11 cellular contexts compared by ENCODE assay signal in genomic region chr10:79144341-79145173, GRCh38.
DNase-seq lines count a peak whose midpoint lies in the region; ATAC-seq, FAIRE-seq and TF ChIP-seq lines count a peak whose summit lies in the region.
"Had no signal": no experiment of that assay in that cellular context is flagged by ENCODE, and none has a peak within 500 bp of the region (broad histone marks: within the 10 kb centered on the region; RNA-seq: fewer than 3 reads in every experiment).

No MANE protein-coding gene starts in this region.

- H3K4me3 Mint-ChIP-seq in Caco-2 (ENCODE audit: unreplicated experiment) (no peak overlapping the region), Calu3 (ENCODE audit: low read depth, unreplicated experiment) (no peak overlapping the region)

- dilution Hi-C loops in endothelial cell of umbilical vein (cut with MboI; ENCODE audit: extremely low pct_ligation_motif_present, low sequenced_read_pairs): no loop called here

- H3K9me3 Mint-ChIP-seq in Caco-2 (ENCODE audit: unreplicated experiment) (no peaks in the 10 kb centered on the region), Calu3 (ENCODE audit: low read depth, unreplicated experiment) (no peaks in the 10 kb centered on the region)

- H3K9me1 ChIP-seq in endothelial cell of umbilical vein (replicated peaks; ENCODE audit: control insufficient read depth, extremely low read depth, insufficient read depth, low read length): no peaks in the 10 kb centered on the region

- H3K27me3 ChIP-seq in Caco-2 (replicated peaks; ENCODE audit: control insufficient read depth, insufficient read depth, low read length): no peaks in the 10 kb centered on the region
- no peaks in the 10 kb centered on the region for H3K27me3 ChIP-seq in endothelial cell of umbilical vein (ENCODE audit: control insufficient read depth in 2 of 2, insufficient read depth in 2 of 2, low read length in 2 of 2)
- H3K27me3 ChIP-seq in ovary: no peaks in the 10 kb centered on the region

- WGBS in ovary, 3 donors: 51 to 61% (median 56%) methylated on average over 12 of the region's 12 CpGs

- DNase-seq in Caco-2: no peak
- DNase-seq in M059J (ENCODE audit: low read depth): peak; percentile 70
- peak; percentile 47 for DNase-seq in endothelial cell of umbilical vein (ENCODE audit: low read depth, low spot score)
- DNase-seq in ovary: peak in 1 of 5 donors; percentile 25
- no peak for DNase-seq in HEK293T (ENCODE audit: extremely low spot score)
- DNase-seq in SHP77 treated with DMSO at 0.1 percent for 48 hours (lab: John Stamatoyannopoulos, UW): no peak
- DNase-seq in Calu3: no peak
- DNase-seq: activated T-cell treated with anti-CD3 and anti-CD28 coated beads, Interleukin-2, amount 50 U/mL, for 48 hours; NCI-H1436; SIG-M5 had no signal

- no peak overlapping the region for H2AFZ ChIP-seq in endothelial cell of umbilical vein (ENCODE audit: low read depth, low read length)

- TF ChIP-seq POLR2A in endothelial cell of umbilical vein (IDR thresholded peaks at IDR 0.05; ENCODE audit: low read depth, low read length): peak; percentile 33
- TF ChIP-seq POLR2A in ovary (IDR thresholded peaks at IDR 0.05): no peak

- H3K4me3 ChIP-seq in Caco-2 (ENCODE audit: low read depth, low read length): no peak overlapping the region
- no peak overlapping the region for H3K4me3 ChIP-seq in endothelial cell of umbilical vein (replicated peaks in 1 of 3; ENCODE audit: insufficient read depth in 1 of 3, low read depth in 1 of 3, low read length in 3 of 3)
- H3K4me3 ChIP-seq in ovary: no peak overlapping the region

- no peaks in the 10 kb centered on the region for H3K27me3 Mint-ChIP-seq in Caco-2 (ENCODE audit: insufficient read depth, unreplicated experiment)
- H3K27me3 Mint-ChIP-seq in Calu3 (ENCODE audit: unreplicated experiment): no peaks in the 10 kb centered on the region

- peak overlapping the region; percentile 36 for H3K27ac Mint-ChIP-seq in Caco-2 (ENCODE audit: unreplicated experiment)
- no peak overlapping the region for H3K27ac Mint-ChIP-seq in Calu3 (ENCODE audit: unreplicated experiment)

- H3K9ac ChIP-seq in endothelial cell of umbilical vein (replicated peaks; ENCODE audit: extremely low read depth, insufficient read depth, low read length): no peak overlapping the region

- H3K4me1 ChIP-seq in Caco-2 (peaks cover 28% of the 10 kb centered on the region), endothelial cell of umbilical vein (ENCODE audit: control insufficient read depth, extremely low read depth, insufficient read depth, low read length) (peaks cover 57% of the 10 kb centered on the region), ovary (ENCODE audit: insufficient read depth) (peaks cover 48% of the 10 kb centered on the region)

- peak overlapping the region; percentile 44 for H3K27ac ChIP-seq in endothelial cell of umbilical vein (ENCODE audit: insufficient read depth, low read depth, low read length)
- H3K27ac ChIP-seq in ovary: peak overlapping the region; percentile 16 to 74

- intact Hi-C loops in Caco-2 (cut with micrococcal nuclease; ENCODE audit: unreplicated experiment) (no loop called here), endothelial cell of umbilical vein (cut with micrococcal nuclease) (loop anchor here (1.0 kb wide), 1 partner anchor 8 kb away; no protein-coding TSS in a partner anchor), ovary (cut with DNase I) (loop anchor here in 2 of 4 donors (5.0 kb wide), 1 partner anchor 72 kb away; no protein-coding TSS in a partner anchor), Calu3 (cut with micrococcal nuclease; ENCODE audit: unreplicated experiment) (no loop called here)

- peaks cover 23% of the 10 kb centered on the region for H3K4me1 Mint-ChIP-seq in Caco-2 (ENCODE audit: low read depth, unreplicated experiment)
- H3K4me1 Mint-ChIP-seq in Calu3 (ENCODE audit: low read depth, unreplicated experiment): peaks cover 26% of the 10 kb centered on the region

- H3K79me2 ChIP-seq in endothelial cell of umbilical vein (ENCODE audit: control insufficient read depth, insufficient read depth, low read length): no peaks in the 10 kb centered on the region

- H3K4me2 ChIP-seq in endothelial cell of umbilical vein (ENCODE audit: insufficient read depth, low read length): peak overlapping the region; percentile 44

- ATAC-seq in GM18868 (IDR thresholded peaks at IDR 0.05; ENCODE audit: unreplicated experiment): no peak

- H3K9me3 ChIP-seq in Caco-2 (no peaks in the 10 kb centered on the region), endothelial cell of umbilical vein (replicated peaks; ENCODE audit: control insufficient read depth, insufficient read depth, low read length) (no peaks in the 10 kb centered on the region), ovary (no peaks in the 10 kb centered on the region)

- H3K36me3 Mint-ChIP-seq in Caco-2 (ENCODE audit: insufficient read depth, unreplicated experiment) (peaks cover 48% of the 10 kb centered on the region), Calu3 (ENCODE audit: insufficient read depth, unreplicated experiment) (peaks cover 11% of the 10 kb centered on the region)

- CTCF ChIA-PET in Caco-2 (lab: Charles Lee): no interaction called here
- CTCF ChIA-PET in endothelial cell of umbilical vein (lab: Charles Lee): interaction anchor here (1.8 kb wide), 1 partner anchor 17 kb away, joined by 5 read pairs; no protein-coding TSS in a partner anchor
- CTCF ChIA-PET in HEK293T (lab: Yijun Ruan, JAX): no interaction called here
- CTCF ChIA-PET in Calu3 (lab: Charles Lee): no interaction called here

- no TSS peak for BruUV-seq in Caco-2 (replicated peaks; lab: Mats Ljungman, UMichigan)
- no TSS peak for BruUV-seq in endothelial cell of umbilical vein (replicated peaks; lab: Mats Ljungman, UMichigan)
- no TSS peak for BruUV-seq in Calu3 (replicated peaks; lab: Mats Ljungman, UMichigan)

- no peak for TF ChIP-seq EP300 in ovary (IDR thresholded peaks at IDR 0.05)

- H3K36me3 ChIP-seq in Caco-2 (ENCODE audit: control insufficient read depth, insufficient read depth, low read length) (peaks cover 5% of the 10 kb centered on the region), endothelial cell of umbilical vein (ENCODE audit: control insufficient read depth in 2 of 2, extremely low read depth in 1 of 2, insufficient read depth in 2 of 2, low read length in 2 of 2) (peaks cover 0 to 13% of the 10 kb centered on the region in 2 experiments), ovary (no peaks in the 10 kb centered on the region)

- peak; percentile 83 for FAIRE-seq in endothelial cell of umbilical vein (lab: Jason Lieb, UNC)

- POLR2A ChIA-PET in Caco-2 (lab: Charles Lee) (no interaction called here), endothelial cell of umbilical vein (lab: Charles Lee) (no interaction called here), HEK293T (lab: Yijun Ruan, JAX) (no interaction called here)

- no peaks in the 10 kb centered on the region for H4K20me1 ChIP-seq in endothelial cell of umbilical vein (replicated peaks; ENCODE audit: control insufficient read depth, extremely low read depth, insufficient read depth, low read length)

- TF ChIP-seq CTCF in Caco-2 (IDR thresholded peaks at IDR 0.05; ENCODE audit: insufficient read depth in 1 of 2, low read depth in 1 of 2, low read length in 1 of 2, severe bottlenecking in 1 of 2, unreplicated experiment in 1 of 2) (no peak), endothelial cell of umbilical vein (IDR thresholded peaks at IDR 0.05; ENCODE audit: extremely low read depth in 1 of 2, insufficient read depth in 1 of 2, low read depth in 1 of 2, low read length in 2 of 2) (no peak), ovary (IDR thresholded peaks at IDR 0.05) (no peak), Calu3 (IDR thresholded peaks at IDR 0.05; ENCODE audit: unreplicated experiment) (no peak)

TF ChIP-seq in endothelial cell of umbilical vein, 7 proteins besides CTCF, POLR2A, EP300 and RAD21:
- TF ChIP-seq MAX (IDR thresholded peaks at IDR 0.05; ENCODE audit: insufficient read depth, insufficient read length) (no peak), POLR2AphosphoS5 (IDR thresholded peaks at IDR 0.05; ENCODE audit: insufficient read depth, low read depth, low read length) (peak; percentile 36)
TF ChIP-seq in endothelial cell of umbilical vein: peak in this region for 1.

TF ChIP-seq in HEK293T, 16 proteins besides CTCF, POLR2A, EP300 and RAD21:
- TF ChIP-seq FOXA1 (IDR thresholded peaks at IDR 0.05): no peak
- no peak for TF ChIP-seq L3MBTL2 (conservative IDR thresholded peaks at IDR 0.05)
- TF ChIP-seq HDGF (IDR thresholded peaks at IDR 0.05; ENCODE audit: borderline replicate concordance): no peak
- TF ChIP-seq LEF1 (IDR thresholded peaks at IDR 0.05; ENCODE audit: borderline replicate concordance): no peak

Comparison
In these comparisons a context has a peak if more than half of its experiments do, and no peak if none do; other contexts are left out.
1. DNase-seq: peak in M059J (single experiment) and endothelial cell of umbilical vein (single experiment); none in Caco-2 (0 of 2), HEK293T (single experiment), SHP77 treated with DMSO at 0.1 percent for 48 hours (single experiment) and Calu3 (single experiment).